Comparison of ENCODE assay signal across 11 cellular contexts in genomic region chr22:38395944-38396343, GRCh38. TPM values are rescaled to one million over a fixed set of nuclear protein-coding genes. Genes with fewer than 3 reads are reported as not detected.
DNase-seq lines count a peak whose midpoint lies in the region; ATAC-seq, FAIRE-seq and TF ChIP-seq lines count a peak whose summit lies in the region.
"Not testable (repeated sequence)": the region's sequence is repeated elsewhere in the genome, so short reads cannot be mapped to it uniquely, and the experiment has no call there.
"Had no signal": no experiment of that assay in that cellular context is flagged by ENCODE, and none has a peak within 500 bp of the region (broad histone marks: within the 10 kb centered on the region; RNA-seq: fewer than 3 reads in every experiment).

No MANE protein-coding gene starts in this region.

- H3K27me3 ChIP-seq in PC-3 (ENCODE audit: low read length); bronchial epithelial cell (ENCODE audit: control insufficient read depth, insufficient read depth, low read length); hepatocyte; neural cell (ENCODE audit: insufficient read depth, low read depth, low read length); transverse colon: not testable (repeated sequence)

- CTCF ChIA-PET in Calu3 (lab: Charles Lee); PC-3 (lab: Charles Lee); activated CD8-positive, alpha-beta T cell treated with anti-CD3 and anti-CD28 coated beads for 36 hours (lab: Charles Lee): not testable (repeated sequence)

- not testable (repeated sequence) for DNase-seq in Calu3; activated CD8-positive, alpha-beta T cell treated with anti-CD3 and anti-CD28 coated beads for 36 hours; hepatocyte (ENCODE audit: low spot score); transverse colon
- peak; percentile 24 for DNase-seq in HT-29 (ENCODE audit: low spot score)
- peak; percentile 6 for DNase-seq in PC-3
- DNase-seq in bronchial epithelial cell (ENCODE audit: low read depth) = peak; percentile 32

- H4K20me1 ChIP-seq in PC-3 (ENCODE audit: low read length); neural cell (ENCODE audit: insufficient read depth): not testable (repeated sequence)
- peaks cover 11% of the 10 kb centered on the region for H4K20me1 ChIP-seq in hepatocyte (ENCODE audit: insufficient read depth, poor library complexity, severe bottlenecking)

- H2AFZ ChIP-seq in PC-3 (ENCODE audit: low read length); hepatocyte; neural cell (ENCODE audit: low read depth, low read length): not testable (repeated sequence)

- not testable (repeated sequence) for TF ChIP-seq POLR2A in transverse colon (IDR thresholded peaks at IDR 0.05)

- H3K4me3 ChIP-seq in PC-3 (ENCODE audit: low read length) (peak overlapping the region; percentile 58), neural cell (ENCODE audit: low read length) (peak overlapping the region; percentile 13)
- H3K4me3 ChIP-seq in bronchial epithelial cell (ENCODE audit: low read depth, low read length); hepatocyte; transverse colon: not testable (repeated sequence)

- TF ChIP-seq RAD21 in neural cell (conservative IDR thresholded peaks at IDR 0.05) = not testable (repeated sequence)

- TSS peak; percentile 9 for BruUV-seq in Calu3 (replicated peaks; lab: Mats Ljungman, UMichigan)
- BruUV-seq in PC-3 (replicated peaks; lab: Mats Ljungman, UMichigan) = not testable (repeated sequence)

- not testable (repeated sequence) for H3K27ac ChIP-seq in PC-3 (ENCODE audit: low read length); neural cell (ENCODE audit: low read length)
- H3K27ac ChIP-seq in hepatocyte (peak overlapping the region; percentile 52), transverse colon (peak overlapping the region; percentile 26 to 97 (median 97))

- H3K4me2 ChIP-seq in PC-3 (ENCODE audit: low read length) (peak overlapping the region; percentile 84), hepatocyte (peak overlapping the region; percentile 91)
- not testable (repeated sequence) for H3K4me2 ChIP-seq in neural cell (ENCODE audit: low read length)

- ATAC-seq in PC-3; activated CD8-positive, alpha-beta T cell treated with anti-CD3 and anti-CD28 coated beads for 36 hours: not testable (repeated sequence)

- peak overlapping the region; percentile 73 for H3K27ac Mint-ChIP-seq in Calu3 (ENCODE audit: unreplicated experiment)
- not testable (repeated sequence) for H3K27ac Mint-ChIP-seq in activated CD8-positive, alpha-beta T cell treated with anti-CD3 and anti-CD28 coated beads for 36 hours

- H3K4me1 Mint-ChIP-seq in Calu3 (ENCODE audit: low read depth, unreplicated experiment) = peaks cover 36% of the 10 kb centered on the region
- H3K4me1 Mint-ChIP-seq in activated CD8-positive, alpha-beta T cell treated with anti-CD3 and anti-CD28 coated beads for 36 hours (ENCODE audit: low read depth) = peaks cover 32% of the 10 kb centered on the region

- not testable (repeated sequence) for FAIRE-seq in bronchial epithelial cell (lab: Jason Lieb, UNC)

- not testable (repeated sequence) for H3K36me3 ChIP-seq in PC-3 (ENCODE audit: low read depth, low read length); bronchial epithelial cell (ENCODE audit: control insufficient read depth, insufficient read depth, low read length); hepatocyte (replicated peaks; ENCODE audit: insufficient read depth, low read depth); neural cell (ENCODE audit: insufficient read depth, low read length); transverse colon

- peak overlapping the region; percentile 77 for H3K4me3 Mint-ChIP-seq in Calu3 (ENCODE audit: low read depth, unreplicated experiment)
- peak overlapping the region; percentile 70 for H3K4me3 Mint-ChIP-seq in activated CD8-positive, alpha-beta T cell treated with anti-CD3 and anti-CD28 coated beads for 36 hours

- intact Hi-C loops in Calu3 (cut with micrococcal nuclease; ENCODE audit: unreplicated experiment); activated CD8-positive, alpha-beta T cell treated with anti-CD3 and anti-CD28 coated beads for 36 hours (cut with micrococcal nuclease); transverse colon (cut with DNase I; ENCODE audit: low total_unique reads): not testable (repeated sequence)
- intact Hi-C loops in PC-3 (cut with micrococcal nuclease) = loop anchor here (10.0 kb wide), 1 partner anchor 179 kb away; the partner anchor contains the start of gene DMC1

- not testable (repeated sequence) for TF ChIP-seq CTCF in Calu3 (IDR thresholded peaks at IDR 0.05; ENCODE audit: unreplicated experiment); PC-3 (conservative IDR thresholded peaks at IDR 0.05; ENCODE audit: low read depth, low read length); activated CD8-positive, alpha-beta T cell treated with anti-CD3 and anti-CD28 coated beads for 36 hours (IDR thresholded peaks at IDR 0.05); bronchial epithelial cell (IDR thresholded peaks at IDR 0.05; ENCODE audit: insufficient read depth, low read length, severe bottlenecking); hepatocyte (IDR thresholded peaks at IDR 0.05; ENCODE audit: poor library complexity); neural cell (IDR thresholded peaks at IDR 0.05; ENCODE audit: poor library complexity, severe bottlenecking); transverse colon (IDR thresholded peaks at IDR 0.05)

- peaks cover 16% of the 10 kb centered on the region; the same call in 1 of the 2 replicates for H3K4me1 ChIP-seq in PC-3 (ENCODE audit: insufficient read depth, low read length)
- peaks cover 26% of the 10 kb centered on the region for H3K4me1 ChIP-seq in hepatocyte (ENCODE audit: insufficient read depth)
- peaks cover 0 to 35% (median 29%) of the 10 kb centered on the region in 4 donors for H3K4me1 ChIP-seq in transverse colon

- not testable (repeated sequence) for H3K9ac ChIP-seq in PC-3 (ENCODE audit: low read length); neural cell (ENCODE audit: low read length)

- not testable (repeated sequence) for H3K9me2 ChIP-seq in PC-3 (replicated peaks; ENCODE audit: low read length); hepatocyte (replicated peaks; ENCODE audit: insufficient read depth); neural cell (ENCODE audit: insufficient read depth, low read length)

- peaks cover 58% of the 10 kb centered on the region for H3K79me2 ChIP-seq in PC-3 (ENCODE audit: low read length)
- H3K79me2 ChIP-seq in hepatocyte = peaks cover 68% of the 10 kb centered on the region
- peaks cover 17% of the 10 kb centered on the region for H3K79me2 ChIP-seq in neural cell (replicated peaks; ENCODE audit: insufficient read depth, low read length)

- not testable (repeated sequence) for H3K9me3 Mint-ChIP-seq in Calu3 (ENCODE audit: low read depth, unreplicated experiment); activated CD8-positive, alpha-beta T cell treated with anti-CD3 and anti-CD28 coated beads for 36 hours

- in situ Hi-C loops in transverse colon (cut with MboI; ENCODE audit: low pct_ligation_motif_present in 1 of 4, low pct_unique_long_range_greater_than_20kb in 1 of 4, low sequenced_read_pairs in 3 of 4) = not testable (repeated sequence)

- POLR2A ChIA-PET in PC-3 (lab: Charles Lee; ENCODE audit: unreplicated experiment); activated CD8-positive, alpha-beta T cell treated with anti-CD3 and anti-CD28 coated beads for 36 hours (lab: Charles Lee): not testable (repeated sequence)

- not testable (repeated sequence) for TF ChIP-seq EP300 in neural cell (conservative IDR thresholded peaks at IDR 0.05; ENCODE audit: poor library complexity, severe bottlenecking); transverse colon (IDR thresholded peaks at IDR 0.05; ENCODE audit: low read depth)

- not testable (repeated sequence) for H3K9me3 ChIP-seq in PC-3 (ENCODE audit: low read length); hepatocyte (ENCODE audit: low read depth); neural cell (ENCODE audit: low read length); transverse colon

- not testable (repeated sequence) for H3F3A ChIP-seq in PC-3 (ENCODE audit: low read length, unreplicated experiment); neural cell (ENCODE audit: insufficient read depth, low read length, poor library complexity, severe bottlenecking)

- not testable (repeated sequence) for H3K27me3 Mint-ChIP-seq in Calu3 (ENCODE audit: unreplicated experiment); activated CD8-positive, alpha-beta T cell treated with anti-CD3 and anti-CD28 coated beads for 36 hours

- H3K36me3 Mint-ChIP-seq in Calu3 (ENCODE audit: insufficient read depth, unreplicated experiment) = peaks cover 33% of the 10 kb centered on the region
- not testable (repeated sequence) for H3K36me3 Mint-ChIP-seq in activated CD8-positive, alpha-beta T cell treated with anti-CD3 and anti-CD28 coated beads for 36 hours (ENCODE audit: low read depth)

RNA-seq across cellular contexts. Expression of gene KCNJ4, which starts 59.1 kb away (rescaled TPM):
- not detected in 2 replicates for total RNA-seq in Calu3 (2022)
- total RNA-seq in HT-29 (2014; rRNA removed; shearing (Covaris generic)) = 0.08 TPM in 1 of 2 replicates, not detected in the other
- not detected in 2 replicates for total RNA-seq in PC-3 (2014; rRNA removed)
- total RNA-seq in activated CD8-positive, alpha-beta T cell treated with anti-CD3 and anti-CD28 coated beads for 36 hours = not detected
- total RNA-seq in bronchial epithelial cell = not detected in 2 replicates
- 0.24 and 0.50 TPM in 2 replicates for total RNA-seq in hepatocyte
- polyA plus RNA-seq in hepatocyte = 0.08 and 0.30 TPM in 2 replicates
- 1.4 and 1.7 TPM in 2 replicates for polyA plus RNA-seq in neural cell
- 1.5 TPM in 2 replicates for polyA minus RNA-seq in neural cell
- not detected for total RNA-seq in transverse colon
- total RNA-seq: Peyer's patch; pulmonary artery endothelial cell; T-helper 1 cell treated with Interleukin-12 subunit alpha and Interleukin-12 subunit beta and Interleukin-4 antibody, amounts not matched to agents 30 ng/mL and 1 ng/mL, for 36 hours had no signal
